22 cellular contexts compared by ENCODE assay signal in the genomic region with DNA sequence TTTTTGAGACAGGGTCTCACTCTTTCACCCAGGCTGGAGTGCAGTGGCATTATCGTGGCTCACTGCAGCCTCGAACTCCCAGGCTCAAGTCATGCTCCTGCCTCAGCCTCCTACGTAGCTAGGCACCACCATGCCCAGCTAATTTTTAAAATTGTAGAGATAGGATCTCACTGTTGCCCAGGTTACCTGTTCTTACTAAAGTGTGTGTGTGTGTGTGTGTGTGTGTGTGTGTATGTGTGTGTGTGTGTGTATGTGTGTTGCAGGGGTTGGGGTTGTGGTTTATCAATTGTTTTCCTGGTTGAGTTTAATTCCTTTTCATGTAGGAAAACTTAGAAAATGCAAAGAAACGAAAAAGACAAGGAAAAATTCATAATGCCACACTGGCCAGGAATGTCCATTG. TPM values are rescaled to one million over a fixed set of nuclear protein-coding genes. Genes with fewer than 3 reads are reported as not detected.
"Had no signal": no experiment of that assay in that cellular context is flagged by ENCODE, and none has a peak within 500 bp of the region (broad histone marks: within the 10 kb centered on the region; RNA-seq: fewer than 3 reads in every experiment).

No MANE protein-coding gene starts in this region.

- ATAC-seq: left colon; left ventricle myocardium superior; naive thymus-derived CD8-positive, alpha-beta T cell; sciatic nerve; stimulated activated naive CD8-positive, alpha-beta T cell treated with anti-CD3 and anti-CD28 coated beads, Interleukin-15, amount 100 ng/mL, for 72 hours; upper lobe of right lung had no signal

- H3K4me1 ChIP-seq: testis, tibial nerve, upper lobe of right lung, vagina had no signal

- H3K27ac Mint-ChIP-seq: stimulated activated naive CD8-positive, alpha-beta T cell treated with anti-CD3 and anti-CD28 coated beads, Interleukin-15, amount 100 ng/mL, for 72 hours had no signal

- H3K27ac ChIP-seq: dorsolateral prefrontal cortex, hepatocyte, skin epidermis, testis, tibial nerve, upper lobe of right lung, vagina had no signal

- H3K9me3 ChIP-seq: testis, tibial nerve, upper lobe of right lung, vagina had no signal

- H3K36me3 Mint-ChIP-seq: naive thymus-derived CD8-positive, alpha-beta T cell had no signal

- H3K36me3 ChIP-seq: tibial nerve, upper lobe of right lung, vagina had no signal

- DNase-seq: cortex of kidney; dorsolateral prefrontal cortex; effector CD8-positive, alpha-beta T cell; foreskin melanocyte; head of caudate nucleus; left colon; left ventricle myocardium superior; mesendoderm; naive thymus-derived CD8-positive, alpha-beta T cell; posterior cingulate gyrus; stimulated activated CD4-positive, alpha-beta T cell treated with anti-CD3 and anti-CD28 coated beads, Interleukin-12 subunit alpha, Interleukin-12 subunit beta, amount 100 ng/mL, for 4 hours; stimulated activated CD4-positive, alpha-beta T cell treated with anti-CD3 and anti-CD28 coated beads, Interleukin-2, amount 100 ng/mL, for 48 hours; stimulated activated naive CD8-positive, alpha-beta T cell treated with anti-CD3 and anti-CD28 coated beads, Interleukin-15, amount 100 ng/mL, for 72 hours; testis; upper lobe of right lung had no signal

- H3K9me3 Mint-ChIP-seq: naive thymus-derived CD8-positive, alpha-beta T cell; stimulated activated naive CD8-positive, alpha-beta T cell treated with anti-CD3 and anti-CD28 coated beads, Interleukin-15, amount 100 ng/mL, for 72 hours had no signal

- H3K27me3 Mint-ChIP-seq: naive thymus-derived CD8-positive, alpha-beta T cell; stimulated activated naive CD8-positive, alpha-beta T cell treated with anti-CD3 and anti-CD28 coated beads, Interleukin-15, amount 100 ng/mL, for 72 hours had no signal

- H3K4me3 Mint-ChIP-seq: naive thymus-derived CD8-positive, alpha-beta T cell; stimulated activated naive CD8-positive, alpha-beta T cell treated with anti-CD3 and anti-CD28 coated beads, Interleukin-15, amount 100 ng/mL, for 72 hours had no signal

- H3K27me3 ChIP-seq: dorsolateral prefrontal cortex, hepatocyte, testis, tibial nerve, upper lobe of right lung, vagina had no signal

- H3K4me3 ChIP-seq: dorsolateral prefrontal cortex, hepatocyte, lung, skin epidermis, testis, tibial nerve, upper lobe of right lung, vagina had no signal

RNA-seq across cellular contexts. Expression of a gene that starts 33.7 kb away (rescaled TPM):
- total RNA-seq: pulmonary artery endothelial cell, tibial nerve, vagina had no signal
